19 cellular contexts compared by ENCODE assay signal in the genomic region with DNA sequence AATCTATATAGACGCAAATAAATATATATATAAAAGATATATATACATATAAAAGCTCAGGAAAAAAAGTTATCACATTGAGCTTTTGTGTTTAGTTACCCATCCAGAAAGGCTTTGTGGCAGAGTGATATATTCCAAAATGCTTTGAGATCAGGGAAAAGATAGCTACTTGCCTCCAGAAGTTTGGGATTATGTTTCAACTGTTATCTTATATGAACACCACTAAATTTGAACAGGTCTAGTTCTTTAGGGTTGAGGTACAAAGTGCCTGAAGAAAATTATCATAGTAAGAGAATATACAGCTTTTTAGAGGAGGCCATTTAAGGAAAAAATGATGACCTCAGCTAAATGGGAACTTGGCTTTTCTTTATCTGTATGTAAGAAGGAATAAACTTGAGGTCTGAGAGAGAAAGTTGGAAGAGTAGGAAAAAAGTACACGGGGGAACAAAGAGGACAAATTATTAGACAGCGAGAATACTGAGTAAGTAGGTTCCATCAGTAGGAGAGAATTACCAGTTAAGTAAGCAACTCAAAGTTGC. TPM values are rescaled to one million over a fixed set of nuclear protein-coding genes. Genes with fewer than 3 reads are reported as not detected.
DNase-seq lines count a peak whose midpoint lies in the region; ATAC-seq and TF ChIP-seq lines count a peak whose summit lies in the region.
"Had no signal": no experiment of that assay in that cellular context is flagged by ENCODE, and none has a peak within 500 bp of the region (broad histone marks: within the 10 kb centered on the region; RNA-seq: fewer than 3 reads in every experiment).

No MANE protein-coding gene starts in this region.

- H3K4ac ChIP-seq in mesendoderm (ENCODE audit: low read depth, low read length) = no peak overlapping the region

- no peak overlapping the region for H3K23ac ChIP-seq in mesendoderm (ENCODE audit: low read length)

- H3K27ac ChIP-seq in CD4-positive, CD25-positive, alpha-beta regulatory T cell (ENCODE audit: insufficient read depth, low read length, poor library complexity, severe bottlenecking) = no peak overlapping the region
- H3K27ac ChIP-seq in DOHH2 (ENCODE audit: low read depth, low read length) = peak overlapping the region; percentile 60
- peak overlapping the region; percentile 79 for H3K27ac ChIP-seq in SU-DHL-6 (ENCODE audit: low read depth, low read length)
- H3K27ac ChIP-seq in mesendoderm (ENCODE audit: low read depth, low read length) = no peak overlapping the region
- H3K27ac ChIP-seq: body of pancreas, Peyer's patch, upper lobe of right lung had no signal

- H3F3A ChIP-seq in DOHH2 (ENCODE audit: control insufficient read depth, insufficient read depth) = peaks cover 6% of the 10 kb centered on the region
- peaks cover 35% of the 10 kb centered on the region for H3F3A ChIP-seq in SU-DHL-6 (ENCODE audit: insufficient read depth)

- no peak overlapping the region for H2AK5ac ChIP-seq in mesendoderm (ENCODE audit: low read length)

- H3K36me3 Mint-ChIP-seq in CD4-positive, CD25-positive, alpha-beta regulatory T cell = peaks cover 16% of the 10 kb centered on the region
- no peaks in the 10 kb centered on the region for H3K36me3 Mint-ChIP-seq in immature natural killer cell

- H3K27me3 Mint-ChIP-seq in CD4-positive, CD25-positive, alpha-beta regulatory T cell = no peaks in the 10 kb centered on the region
- H3K27me3 Mint-ChIP-seq in immature natural killer cell (ENCODE audit: low read depth in 3 of 3) = peaks cover 0 to 6% (median 3%) of the 10 kb centered on the region in 3 donors
- H3K27me3 Mint-ChIP-seq: activated CD4-positive, alpha-beta T cell treated with anti-CD3 and anti-CD28 coated beads for 36 hours had no signal

- H3K4me2 ChIP-seq in DOHH2 (ENCODE audit: low read length) = peak overlapping the region; percentile 91
- peak overlapping the region; percentile 91 for H3K4me2 ChIP-seq in SU-DHL-6 (ENCODE audit: low read depth, low read length, poor library complexity, severe bottlenecking)
- no peak overlapping the region for H3K4me2 ChIP-seq in mesendoderm (ENCODE audit: low read length)

- H3K4me1 Mint-ChIP-seq in CD4-positive, CD25-positive, alpha-beta regulatory T cell = peaks cover 40 to 70% (median 45%) of the 10 kb centered on the region in 4 donors
- peaks cover 47 to 84% of the 10 kb centered on the region in 2 donors for H3K4me1 Mint-ChIP-seq in immature natural killer cell

- TF ChIP-seq CTCF in DOHH2 (IDR thresholded peaks at IDR 0.05; ENCODE audit: low read depth, low read length, poor library complexity, severe bottlenecking) = no peak
- no peak for TF ChIP-seq CTCF in SU-DHL-6 (IDR thresholded peaks at IDR 0.05; ENCODE audit: insufficient read depth, low read length, poor library complexity, severe bottlenecking)

- no peak overlapping the region for H3K4me3 ChIP-seq in CD4-positive, CD25-positive, alpha-beta regulatory T cell (ENCODE audit: low read depth, low read length)
- H3K4me3 ChIP-seq in DOHH2 (ENCODE audit: low read length) = peak overlapping the region; percentile 84
- H3K4me3 ChIP-seq in SU-DHL-6 (ENCODE audit: insufficient read depth, low read length, poor library complexity, severe bottlenecking) = peak overlapping the region; percentile 91
- H3K4me3 ChIP-seq in mesendoderm (ENCODE audit: low read length) = no peak overlapping the region
- H3K4me3 ChIP-seq: body of pancreas, Peyer's patch, upper lobe of right lung had no signal

- H4K5ac ChIP-seq in mesendoderm (ENCODE audit: low read length) = no peak overlapping the region

- H2BK15ac ChIP-seq in mesendoderm (replicated peaks; ENCODE audit: low read depth) = no peak overlapping the region

- H3K9ac ChIP-seq in SU-DHL-6 (ENCODE audit: low read length) (peak overlapping the region; percentile 83), mesendoderm (ENCODE audit: low read length) (no peak overlapping the region)

- DNase-seq in CD4-positive, CD25-positive, alpha-beta regulatory T cell = no peak
- DNase-seq in immature natural killer cell (no peak), NCI-H345 (lab: John Stamatoyannopoulos, UW) (no peak), DMS 273 treated with DMSO at 0.1 percent for 48 hours (lab: John Stamatoyannopoulos, UW) (no peak), NCI-H510A treated with DMSO at 0.1 percent for 48 hours (lab: John Stamatoyannopoulos, UW) (no peak), mesendoderm (no peak)
- DNase-seq: activated CD4-positive, alpha-beta T cell treated with anti-CD3 and anti-CD28 coated beads for 36 hours; body of pancreas; hippocampal formation; left cardiac atrium; NCI-H146; NCI-H510A; Peyer's patch; right cardiac atrium; stimulated activated CD8-positive, alpha-beta memory T cell treated with anti-CD3 and anti-CD28 coated beads, Interleukin-4, amount 100 ng/mL, for 48 hours; upper lobe of right lung had no signal

- peaks cover 9% of the 10 kb centered on the region; the same call in 1 of the 2 replicates for H4K20me1 ChIP-seq in DOHH2 (ENCODE audit: control insufficient read depth, insufficient read depth, low read depth, low read length)
- H4K20me1 ChIP-seq in SU-DHL-6 (ENCODE audit: low read depth, low read length) = peaks cover 14% of the 10 kb centered on the region

- no peaks in the 10 kb centered on the region for H3K36me3 ChIP-seq in CD4-positive, CD25-positive, alpha-beta regulatory T cell (ENCODE audit: control insufficient read depth, insufficient read depth, low read length)
- H3K36me3 ChIP-seq in DOHH2 (ENCODE audit: control insufficient read depth, low read length) = peaks cover 25% of the 10 kb centered on the region
- peaks cover 5% of the 10 kb centered on the region for H3K36me3 ChIP-seq in SU-DHL-6 (ENCODE audit: low read length)
- H3K36me3 ChIP-seq in mesendoderm (ENCODE audit: control insufficient read depth, insufficient read depth, low read length) = no peaks in the 10 kb centered on the region
- H3K36me3 ChIP-seq: Peyer's patch, upper lobe of right lung had no signal

- peak overlapping the region in 2 of 3 donors; percentile 29 to 37 for H3K27ac Mint-ChIP-seq in CD4-positive, CD25-positive, alpha-beta regulatory T cell
- peak overlapping the region in 4 of 6 donors; percentile 22 to 71 (median 34) for H3K27ac Mint-ChIP-seq in immature natural killer cell
- H3K27ac Mint-ChIP-seq: activated CD4-positive, alpha-beta T cell treated with anti-CD3 and anti-CD28 coated beads for 36 hours had no signal

- H3K18ac ChIP-seq in mesendoderm (ENCODE audit: low read length) = no peak overlapping the region

- H3K79me1 ChIP-seq in mesendoderm (ENCODE audit: low read length) = peaks cover 7% of the 10 kb centered on the region

- no peak for ATAC-seq in CD4-positive, CD25-positive, alpha-beta regulatory T cell (ENCODE audit: low read depth in 2 of 2)
- ATAC-seq: activated CD4-positive, alpha-beta T cell treated with anti-CD3 and anti-CD28 coated beads for 36 hours; body of pancreas; left cardiac atrium; right cardiac atrium; upper lobe of right lung had no signal

- H2BK120ac ChIP-seq in mesendoderm (ENCODE audit: low read depth, low read length) = no peak overlapping the region

- H3K27me3 ChIP-seq in CD4-positive, CD25-positive, alpha-beta regulatory T cell (ENCODE audit: control insufficient read depth, insufficient read depth, low read length) = no peaks in the 10 kb centered on the region
- H3K27me3 ChIP-seq in DOHH2 (ENCODE audit: control insufficient read depth, low read length) (no peaks in the 10 kb centered on the region), SU-DHL-6 (ENCODE audit: low read length) (no peaks in the 10 kb centered on the region), mesendoderm (ENCODE audit: insufficient read depth, low read length, poor library complexity) (no peaks in the 10 kb centered on the region)
- H3K27me3 ChIP-seq: body of pancreas, Peyer's patch, upper lobe of right lung had no signal

- H3K56ac ChIP-seq in mesendoderm (ENCODE audit: low read length) = no peak overlapping the region

- peaks cover 92% of the 10 kb centered on the region for H3K79me2 ChIP-seq in DOHH2 (ENCODE audit: control insufficient read depth, low read length)
- H3K79me2 ChIP-seq in SU-DHL-6 (ENCODE audit: insufficient read depth, low read length) = peaks cover 90% of the 10 kb centered on the region
- H3K79me2 ChIP-seq in mesendoderm (ENCODE audit: control insufficient read depth, insufficient read depth, low read length) = peaks cover 6% of the 10 kb centered on the region

- WGBS in mesendoderm (ENCODE audit: extremely low coverage, insufficient coverage, low lambda C conversion rate) = no CpG with 5 or more reads among the region's 3 CpGs

- H3K4me1 ChIP-seq in CD4-positive, CD25-positive, alpha-beta regulatory T cell (ENCODE audit: control insufficient read depth, insufficient read depth, low read length, poor library complexity, severe bottlenecking) = peaks cover 39% of the 10 kb centered on the region
- H3K4me1 ChIP-seq in DOHH2 (ENCODE audit: control insufficient read depth, low read length) = peaks cover 67% of the 10 kb centered on the region
- peaks cover 4% of the 10 kb centered on the region for H3K4me1 ChIP-seq in mesendoderm (ENCODE audit: control insufficient read depth, low read depth, low read length)

- no peak overlapping the region for H2AFZ ChIP-seq in SU-DHL-6 (ENCODE audit: low read depth, low read length, severe bottlenecking)

- no peak overlapping the region for H4K8ac ChIP-seq in mesendoderm (ENCODE audit: low read depth, low read length)

- H3K9me2 ChIP-seq in DOHH2 (replicated peaks; ENCODE audit: control insufficient read depth, low read length) (no peaks in the 10 kb centered on the region), SU-DHL-6 (replicated peaks; ENCODE audit: insufficient read depth, low read length) (no peaks in the 10 kb centered on the region)

- H3K9me3 ChIP-seq in CD4-positive, CD25-positive, alpha-beta regulatory T cell (ENCODE audit: control insufficient read depth in 2 of 2, low read length in 2 of 2) = no peaks in the 10 kb centered on the region
- no peaks in the 10 kb centered on the region for H3K9me3 ChIP-seq in DOHH2 (ENCODE audit: control insufficient read depth, insufficient read depth, low read length)
- H3K9me3 ChIP-seq in SU-DHL-6 (ENCODE audit: insufficient read depth, low read length) = no peaks in the 10 kb centered on the region
- H3K9me3 ChIP-seq: body of pancreas, Peyer's patch, upper lobe of right lung had no signal

- no peaks in the 10 kb centered on the region for H3K9me3 Mint-ChIP-seq in CD4-positive, CD25-positive, alpha-beta regulatory T cell
- H3K9me3 Mint-ChIP-seq in immature natural killer cell = no peaks in the 10 kb centered on the region
- H3K9me3 Mint-ChIP-seq: CD14-positive monocyte had no signal

- no peak overlapping the region for H2BK5ac ChIP-seq in mesendoderm (ENCODE audit: low read length)

- peak overlapping the region in 3 of 4 donors; percentile 62 to 87 (median 75) for H3K4me3 Mint-ChIP-seq in CD4-positive, CD25-positive, alpha-beta regulatory T cell
- peak overlapping the region in 4 of 5 donors; percentile 1 to 53 (median 32) for H3K4me3 Mint-ChIP-seq in immature natural killer cell
- H3K4me3 Mint-ChIP-seq: activated CD4-positive, alpha-beta T cell treated with anti-CD3 and anti-CD28 coated beads for 36 hours had no signal

RNA-seq across cellular contexts. Expression of gene ERP44, which starts 2.4 kb away (rescaled TPM):
- total RNA-seq in CD4-positive, CD25-positive, alpha-beta regulatory T cell = 14.0 TPM
- polyA plus RNA-seq in CD4-positive, CD25-positive, alpha-beta regulatory T cell = 10 to 100 TPM; 34.1 to 42.6 (median 35.4) TPM
- polyA plus RNA-seq in immature natural killer cell = 10 to 100 TPM; 42.0 to 53.4 (median 46.6) TPM
- 16.0 TPM for polyA plus RNA-seq in mesendoderm (2013, experiment 1 of 2)
- 15.7 TPM for polyA plus RNA-seq in mesendoderm (2013, experiment 2 of 2)

RNA-seq across cellular contexts. Expression of gene INVS, which starts 2.6 kb away (rescaled TPM):
- total RNA-seq in CD4-positive, CD25-positive, alpha-beta regulatory T cell = 20.5 TPM
- 1 to 10 TPM; 5.7 to 6.4 (median 6.1) TPM for polyA plus RNA-seq in CD4-positive, CD25-positive, alpha-beta regulatory T cell
- polyA plus RNA-seq in immature natural killer cell = 10 to 100 TPM in 1 of 3 donors, 1 to 10 TPM in 2; 3.4 to 12.6 (median 4.9) TPM
- 2.6 TPM for polyA plus RNA-seq in mesendoderm (2013, experiment 1 of 2)
- 2.6 TPM for polyA plus RNA-seq in mesendoderm (2013, experiment 2 of 2)

Comparison
In these comparisons a context has a peak if more than half of its experiments do, and no peak if none do; other contexts are left out.
1. H3K27ac ChIP-seq: peak in DOHH2 (single experiment) and SU-DHL-6 (single experiment); none in CD4-positive, CD25-positive, alpha-beta regulatory T cell (single experiment) and mesendoderm (single experiment).
2. H3K4me3 ChIP-seq: peak in DOHH2 (single experiment) and SU-DHL-6 (single experiment); none in CD4-positive, CD25-positive, alpha-beta regulatory T cell (single experiment) and mesendoderm (single experiment).